In genomic region chr6:129236110-129236509, GRCh38 we compare ENCODE assay signal across 12 cellular contexts.
DNase-seq lines count a peak whose midpoint lies in the region; ATAC-seq and TF ChIP-seq lines count a peak whose summit lies in the region.
"Had no signal": no experiment of that assay in that cellular context is flagged by ENCODE, and none has a peak within 500 bp of the region (broad histone marks: within the 10 kb centered on the region; RNA-seq: fewer than 3 reads in every experiment).

No MANE protein-coding gene starts in this region.

- no peak overlapping the region for H3K27ac ChIP-seq in osteoblast (ENCODE audit: low read depth, low read length)
- H3K27ac ChIP-seq: epithelial cell of prostate had no signal

- no peak for DNase-seq in osteoblast (ENCODE audit: insufficient read length, low spot score, missing footprints)
- no peak for DNase-seq in activated CD4-positive, alpha-beta memory T cell treated with anti-CD3 and anti-CD28 coated beads, Interleukin-2, amount 10 ng/mL, durations not matched to agents 7 days and 5 days
- DNase-seq in NCI-H226 = no peak
- no peak for DNase-seq in DMS 273 (lab: John Stamatoyannopoulos, UW; ENCODE audit: unreplicated experiment)
- DNase-seq in DMS53 treated with DMSO at 0.1 percent for 48 hours (lab: John Stamatoyannopoulos, UW; ENCODE audit: unreplicated experiment) = no peak
- DNase-seq: NCI-H526; stimulated activated CD4-positive, alpha-beta T cell treated with anti-CD3 and anti-CD28 coated beads, Interleukin-15, amount 100 ng/mL, for 24 hours; stimulated activated naive CD4-positive, alpha-beta T cell treated with Interleukin-2 at 50 U/mL for 16 hours had no signal

- H3K4me2 ChIP-seq in osteoblast (ENCODE audit: insufficient read depth, low read length) = peak overlapping the region; percentile 42

- no peaks in the 10 kb centered on the region for H3K36me3 ChIP-seq in osteoblast (ENCODE audit: insufficient read depth, low read length)

- H3K79me2 ChIP-seq in osteoblast (ENCODE audit: insufficient read depth, low read length) = no peaks in the 10 kb centered on the region

- H3K4me1 Mint-ChIP-seq in activated CD4-positive, alpha-beta memory T cell treated with anti-CD3 and anti-CD28 coated beads, Interleukin-2, amount 10 ng/mL, durations not matched to agents 7 days and 5 days = no peaks in the 10 kb centered on the region

- no peaks in the 10 kb centered on the region for H3K9me3 Mint-ChIP-seq in activated CD4-positive, alpha-beta memory T cell treated with anti-CD3 and anti-CD28 coated beads, Interleukin-2, amount 10 ng/mL, durations not matched to agents 7 days and 5 days

- no peaks in the 10 kb centered on the region for H3K9me3 ChIP-seq in osteoblast (ENCODE audit: low read depth, low read length)

- no peaks in the 10 kb centered on the region for H3K36me3 Mint-ChIP-seq in activated CD4-positive, alpha-beta memory T cell treated with anti-CD3 and anti-CD28 coated beads, Interleukin-2, amount 10 ng/mL, durations not matched to agents 7 days and 5 days (ENCODE audit: low read depth)

- no peaks in the 10 kb centered on the region for H4K20me1 ChIP-seq in osteoblast (ENCODE audit: insufficient read depth, low read length)

- H3K27me3 ChIP-seq in osteoblast (ENCODE audit: insufficient read depth, low read length) = no peaks in the 10 kb centered on the region

- no peak overlapping the region for H3K4me3 Mint-ChIP-seq in activated CD4-positive, alpha-beta memory T cell treated with anti-CD3 and anti-CD28 coated beads, Interleukin-2, amount 10 ng/mL, durations not matched to agents 7 days and 5 days

- H3K27me3 Mint-ChIP-seq in activated CD4-positive, alpha-beta memory T cell treated with anti-CD3 and anti-CD28 coated beads, Interleukin-2, amount 10 ng/mL, durations not matched to agents 7 days and 5 days = peaks cover 3% of the 10 kb centered on the region

- POLR2A ChIA-PET in activated CD4-positive, alpha-beta memory T cell treated with anti-CD3 and anti-CD28 coated beads, Interleukin-2, amount 10 ng/mL, durations not matched to agents 7 days and 5 days (lab: Charles Lee) = no interaction called here

- H3K4me1 ChIP-seq in osteoblast (ENCODE audit: insufficient read depth, low read length) = no peaks in the 10 kb centered on the region

- ATAC-seq in GM19023 (IDR thresholded peaks at IDR 0.05; ENCODE audit: unreplicated experiment) = peak; percentile 54
- ATAC-seq in GM21825 (IDR thresholded peaks at IDR 0.05; ENCODE audit: unreplicated experiment) = peak; percentile 59
- peak; percentile 63 for ATAC-seq in HG03280 (IDR thresholded peaks at IDR 0.05; ENCODE audit: unreplicated experiment)

- no peak for TF ChIP-seq CTCF in osteoblast (IDR thresholded peaks at IDR 0.05; ENCODE audit: extremely low read depth, low read depth, low read length)

- CTCF ChIA-PET in activated CD4-positive, alpha-beta memory T cell treated with anti-CD3 and anti-CD28 coated beads, Interleukin-2, amount 10 ng/mL, durations not matched to agents 7 days and 5 days (lab: Charles Lee) = no interaction called here

- no peak overlapping the region for H3K27ac Mint-ChIP-seq in activated CD4-positive, alpha-beta memory T cell treated with anti-CD3 and anti-CD28 coated beads, Interleukin-2, amount 10 ng/mL, durations not matched to agents 7 days and 5 days

- H2AFZ ChIP-seq in osteoblast (ENCODE audit: low read length) = no peak overlapping the region

- no peak overlapping the region for H3K4me3 ChIP-seq in osteoblast (ENCODE audit: insufficient read depth, low read length)
